Comparison of ENCODE assay signal across 15 cellular contexts in genomic region chr6:45427632-45428031, GRCh38.
A peak's percentile ranks its signal among the peaks of the same experiment; 100 is the strongest.
DNase-seq lines count a peak whose midpoint lies in the region; ATAC-seq lines count a peak whose summit lies in the region.
"Had no signal": no experiment of that assay in that cellular context is flagged by ENCODE, and none has a peak within 500 bp of the region (broad histone marks: within the 10 kb centered on the region; RNA-seq: fewer than 3 reads in every experiment).

No MANE protein-coding gene starts in this region.

- H3K27ac ChIP-seq in effector memory CD4-positive, alpha-beta T cell (ENCODE audit: insufficient read depth, low read length, poor library complexity, severe bottlenecking) = peak overlapping the region; percentile 8
- H3K27ac ChIP-seq: thyroid gland had no signal

- no peak overlapping the region for H3K4me3 ChIP-seq in effector memory CD4-positive, alpha-beta T cell (ENCODE audit: insufficient read depth, low read depth, low read length, poor library complexity, severe bottlenecking)
- H3K4me3 ChIP-seq: thyroid gland had no signal

- no peaks in the 10 kb centered on the region for H3K27me3 ChIP-seq in effector memory CD4-positive, alpha-beta T cell (replicated peaks; ENCODE audit: control insufficient read depth, insufficient read depth, low read length, poor library complexity, severe bottlenecking)

- H3K9me3 ChIP-seq in effector memory CD4-positive, alpha-beta T cell (ENCODE audit: control insufficient read depth, low read length) = no peaks in the 10 kb centered on the region
- H3K9me3 ChIP-seq: thyroid gland had no signal

- ATAC-seq in GM18870 (IDR thresholded peaks at IDR 0.05; ENCODE audit: unreplicated experiment) = no peak
- ATAC-seq: HCT116 had no signal

- no peaks in the 10 kb centered on the region for H3K36me3 ChIP-seq in effector memory CD4-positive, alpha-beta T cell (ENCODE audit: control insufficient read depth, insufficient read depth, low read length)
- H3K36me3 ChIP-seq: thyroid gland had no signal

- DNase-seq in CD1c-positive myeloid dendritic cell (ENCODE audit: extremely low spot score) (peak; percentile 66), GF-D8 (lab: John Stamatoyannopoulos, UW) (peak; percentile 39), RKO (ENCODE audit: low spot score) (peak; percentile 45), amniotic stem cell (lab: John Stamatoyannopoulos, UW) (no peak)
- DNase-seq in effector memory CD4-positive, alpha-beta T cell = no peak
- DNase-seq in stimulated activated CD4-positive, alpha-beta T cell treated with anti-CD3 and anti-CD28 coated beads, Interleukin-12 subunit alpha, Interleukin-12 subunit beta, amount 100 ng/mL, for 4 hours = no peak
- DNase-seq: DMS153; head of caudate nucleus; NCI-H1694; NCI-H446; NK-92 treated with Interleukin-12 subunit alpha and Interleukin-12 subunit beta, amount 100 ng/mL, for 24 hours; small intestine; thyroid gland had no signal

- peaks cover 22% of the 10 kb centered on the region for H3K4me1 ChIP-seq in effector memory CD4-positive, alpha-beta T cell (ENCODE audit: control insufficient read depth, insufficient read depth, low read length, poor library complexity, severe bottlenecking)

Comparison
In these comparisons a context has a peak if more than half of its experiments do, and no peak if none do; other contexts are left out.
1. DNase-seq: peak in CD1c-positive myeloid dendritic cell (single experiment), GF-D8 (single experiment) and RKO (single experiment); none in effector memory CD4-positive, alpha-beta T cell (0 of 3), amniotic stem cell (single experiment) and stimulated activated CD4-positive, alpha-beta T cell treated with anti-CD3 and anti-CD28 coated beads, Interleukin-12 subunit alpha, Interleukin-12 subunit beta, amount 100 ng/mL, for 4 hours (single experiment).